25 cellular contexts compared by ENCODE assay signal in genomic region chr2:19225931-19226330, GRCh38.
"Had no signal": no experiment of that assay in that cellular context is flagged by ENCODE, and none has a peak within 500 bp of the region (broad histone marks: within the 10 kb centered on the region; RNA-seq: fewer than 3 reads in every experiment).

No MANE protein-coding gene starts in this region.

- H3K36me3 ChIP-seq: SJCRH30 had no signal

- H3K4me1 Mint-ChIP-seq: IgD-negative memory B cell had no signal

- H3K27me3 ChIP-seq: SJCRH30 had no signal

- H3K36me3 Mint-ChIP-seq: IgD-negative memory B cell had no signal

- H3K4me3 ChIP-seq: K562, SJCRH30 had no signal

- H3K9me3 Mint-ChIP-seq: IgD-negative memory B cell had no signal

- DNase-seq: Kasumi-1, MV-4-11, NCI-H1048, NCI-H1105, NCI-H1417, NCI-H1436 treated with DMSO at 0.1 percent for 48 hours, NCI-H1694, NCI-H187 treated with DMSO at 0.1 percent for 48 hours, NCI-H2029 treated with DMSO at 0.1 percent for 48 hours, NCI-H2171 treated with DMSO at 0.1 percent for 48 hours, NCI-H345, NCI-H446 treated with DMSO at 0.1 percent for 48 hours, NCI-H510A treated with DMSO at 0.1 percent for 48 hours, NCI-H526 treated with DMSO at 0.1 percent for 48 hours, NCI-H748 treated with DMSO at 0.1 percent for 48 hours, SHP77 treated with DMSO at 0.1 percent for 48 hours, SJCRH30 had no signal

- H3K27ac ChIP-seq: HL-60, KMS-11, RWPE1, SJCRH30 had no signal

- FAIRE-seq: HTR-8/SVneo, K562 had no signal

- H3K27me3 Mint-ChIP-seq: IgD-negative memory B cell had no signal

- ATAC-seq: K562, Panc1, SK-N-SH treated with all-trans-retinoic acid at 6 μM for 48 hours had no signal

- H3K9me3 ChIP-seq: SJCRH30 had no signal

- H3K4me3 Mint-ChIP-seq: IgD-negative memory B cell had no signal

- H3K4me1 ChIP-seq: SJCRH30 had no signal
